In the genomic region with DNA sequence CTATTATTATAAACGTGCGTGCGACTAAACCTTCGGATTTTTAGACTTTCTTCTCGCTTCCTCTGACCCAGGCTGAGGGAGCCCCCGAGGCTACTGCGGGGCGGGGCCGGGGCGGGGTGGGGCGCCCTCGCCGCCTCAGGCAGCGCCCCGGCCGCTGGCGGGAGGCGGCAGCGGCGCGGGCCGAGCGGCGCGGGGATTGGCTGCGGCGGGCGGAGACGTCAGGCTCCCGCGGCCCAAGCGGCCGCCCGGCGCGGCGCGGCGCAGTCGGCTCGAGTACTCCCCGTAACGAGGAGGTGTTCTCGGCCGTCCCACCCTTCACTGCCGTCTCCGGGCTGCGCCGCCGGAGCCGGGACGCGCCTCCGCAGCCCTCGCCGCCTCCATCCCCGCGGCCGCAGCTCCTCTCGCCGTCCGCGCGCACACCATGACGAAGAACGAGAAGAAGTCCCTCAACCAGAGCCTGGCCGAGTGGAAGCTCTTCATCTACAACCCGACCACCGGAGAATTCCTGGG, we compare ENCODE assay signal across 8 cellular contexts. TPM values are rescaled to one million over a fixed set of nuclear protein-coding genes. Genes with fewer than 3 reads are reported as not detected.
DNase-seq lines count a peak whose midpoint lies in the region; ATAC-seq, FAIRE-seq and TF ChIP-seq lines count a peak whose summit lies in the region.

ATP1B3 (plus strand) TSS at position 263 of the 510 bp plus-strand sequence; CDS start at position 422, 159 bp downstream.

- ATAC-seq in CD4-positive, CD25-positive, alpha-beta regulatory T cell (ENCODE audit: low read depth in 2 of 2) = peak; percentile 76 to 80
- ATAC-seq in GM19395 (IDR thresholded peaks at IDR 0.05; ENCODE audit: unreplicated experiment) (peak; percentile 70), HG03521 (IDR thresholded peaks at IDR 0.05; ENCODE audit: unreplicated experiment) (peak; percentile 81)

- H2BK15ac ChIP-seq in H1 (ENCODE audit: low read length) (no peak within 1 kb of the TSS), mesendoderm (replicated peaks; ENCODE audit: low read depth) (peak within 1 kb of the TSS; percentile 74)

- peaks cover 31% of the 10 kb centered on the region for H3K4me1 ChIP-seq in CD4-positive, CD25-positive, alpha-beta regulatory T cell (ENCODE audit: control insufficient read depth, insufficient read depth, low read length, poor library complexity, severe bottlenecking)
- H3K4me1 ChIP-seq in H1 (replicated peaks in 1 of 4; ENCODE audit: control insufficient read depth in 3 of 4, insufficient read depth in 4 of 4, low read length in 3 of 4) (peaks cover 0 to 3% (median 0%) of the 10 kb centered on the region in 4 experiments; a peak in 1 of 7 replicates), mesendoderm (ENCODE audit: control insufficient read depth, low read depth, low read length) (no peaks in the 10 kb centered on the region)

- TF ChIP-seq EP300 in H1 (IDR thresholded peaks at IDR 0.05; ENCODE audit: borderline replicate concordance in 1 of 2, low read depth in 2 of 2, low read length in 2 of 2) = no peak

- H3K36me3 Mint-ChIP-seq in CD4-positive, CD25-positive, alpha-beta regulatory T cell = no peaks in the 10 kb centered on the region

- peak within 1 kb of the TSS; percentile 92 for H3K4me3 ChIP-seq in CD4-positive, CD25-positive, alpha-beta regulatory T cell (ENCODE audit: low read depth, low read length)
- H3K4me3 ChIP-seq in H1 (ENCODE audit: extremely low read depth in 1 of 4, insufficient read depth in 2 of 4, low read depth in 3 of 4, low read length in 4 of 4) = peak within 1 kb of the TSS; percentile 74 to 97 (median 76)
- peak within 1 kb of the TSS; percentile 97 for H3K4me3 ChIP-seq in mesendoderm (ENCODE audit: low read length)

- H3K18ac ChIP-seq in H1 (ENCODE audit: extremely low read depth, low read length) (peak within 1 kb of the TSS; percentile 62; the same call in 1 of the 2 replicates), mesendoderm (ENCODE audit: low read length) (peak within 1 kb of the TSS; percentile 99)

- CTCF ChIA-PET in activated CD8-positive, alpha-beta memory T cell treated with anti-CD3 and anti-CD28 coated beads for 36 hours (lab: Charles Lee) = interaction anchor here (1.0 to 1.1 kb wide), 2 partner anchors 79 to 138 kb away, joined by 3 to 5 read pairs; partner anchors contain the start of gene RNF7
- CTCF ChIA-PET in H1 (lab: Charles Lee; ENCODE audit: partially characterized antibody) = interaction anchor here (0.7 to 2.0 kb wide), 5 partner anchors 14 to 138 kb away, joined by 3 to 6 read pairs (median 3); partner anchors contain the start of gene RNF7

- H3K14ac ChIP-seq in H1 (ENCODE audit: insufficient read length) = peak within 1 kb of the TSS; percentile 28

- H3K4me3 Mint-ChIP-seq in CD4-positive, CD25-positive, alpha-beta regulatory T cell = peak within 1 kb of the TSS; percentile 89 to 97 (median 96)

- H3K56ac ChIP-seq in H1 (replicated peaks; ENCODE audit: insufficient read length, low read depth, low read length) (peak within 1 kb of the TSS; percentile 46), mesendoderm (ENCODE audit: low read length) (peak within 1 kb of the TSS; percentile 92)

- H3K9ac ChIP-seq in H1 (replicated peaks in 1 of 4; ENCODE audit: extremely low read depth in 1 of 4, low read depth in 3 of 4, low read length in 3 of 4) = peak within 1 kb of the TSS; percentile 79 to 99 (median 88)
- peak within 1 kb of the TSS; percentile 91 for H3K9ac ChIP-seq in mesendoderm (ENCODE audit: low read length)

- H3K23me2 ChIP-seq in H1 (ENCODE audit: low read depth, low read length) = peaks cover 7% of the 10 kb centered on the region

- H3K9me3 Mint-ChIP-seq in CD4-positive, CD25-positive, alpha-beta regulatory T cell = no peaks in the 10 kb centered on the region

- peaks cover 28 to 49% (median 39%) of the 10 kb centered on the region in 4 donors for H3K4me1 Mint-ChIP-seq in CD4-positive, CD25-positive, alpha-beta regulatory T cell

- H4K5ac ChIP-seq in H1 (ENCODE audit: insufficient read length, low read depth, low read length) (peak within 1 kb of the TSS; percentile 83), mesendoderm (ENCODE audit: low read length) (no peak within 1 kb of the TSS)

- DNase-seq in CD4-positive, CD25-positive, alpha-beta regulatory T cell = peak; percentile 79 to 89 (median 82)
- peak; percentile 43 for DNase-seq in NCI-H82 treated with DMSO at 0.1 percent for 48 hours (lab: John Stamatoyannopoulos, UW; ENCODE audit: unreplicated experiment)
- peak; percentile 25 to 80 for DNase-seq in H1 (ENCODE audit: low read depth in 1 of 2, low spot score in 2 of 2)
- peak; percentile 82 for DNase-seq in mesendoderm
- peak; percentile 75 for DNase-seq in stimulated activated CD8-positive, alpha-beta memory T cell treated with anti-CD3 and anti-CD28 coated beads, Interleukin-12 subunit alpha, Interleukin-12 subunit beta, amount 100 ng/mL, for 4 hours (ENCODE audit: low read depth)

- H4K8ac ChIP-seq in H1 (ENCODE audit: extremely low read depth, insufficient read depth, low read length) (peak within 1 kb of the TSS; percentile 95), mesendoderm (ENCODE audit: low read depth, low read length) (peak within 1 kb of the TSS; percentile 66)

- peak within 1 kb of the TSS; percentile 89 for H4K91ac ChIP-seq in H1 (replicated peaks; ENCODE audit: insufficient read length, low read length)

- H2BK5ac ChIP-seq in H1 (ENCODE audit: low read depth, low read length) (0 out of 2 replicates have a peak within 1 kb of the TSS, but pooled peaks have one; percentile 44), mesendoderm (ENCODE audit: low read length) (peak within 1 kb of the TSS; percentile 35)

- no peaks in the 10 kb centered on the region for H3K9me3 ChIP-seq in CD4-positive, CD25-positive, alpha-beta regulatory T cell (ENCODE audit: control insufficient read depth in 2 of 2, low read length in 2 of 2)
- H3K9me3 ChIP-seq in H1 (ENCODE audit: insufficient read depth in 2 of 2, low read depth in 1 of 2, low read length in 1 of 2) = no peaks in the 10 kb centered on the region

- H2AK5ac ChIP-seq in H1 (ENCODE audit: low read depth, low read length) = no peak within 1 kb of the TSS
- H2AK5ac ChIP-seq in mesendoderm (ENCODE audit: low read length) = no peak within 1 kb of the TSS

- no peak within 1 kb of the TSS for H2BK120ac ChIP-seq in H1 (replicated peaks; ENCODE audit: low read depth, low read length)
- H2BK120ac ChIP-seq in mesendoderm (ENCODE audit: low read depth, low read length) = peak within 1 kb of the TSS; percentile 83

- no peak within 1 kb of the TSS for H3K4ac ChIP-seq in H1 (replicated peaks; ENCODE audit: insufficient read length, low read depth, low read length)
- peak within 1 kb of the TSS; percentile 60 for H3K4ac ChIP-seq in mesendoderm (ENCODE audit: low read depth, low read length)

- H3K4me2 ChIP-seq in H1 (ENCODE audit: insufficient read depth in 1 of 2, low read depth in 2 of 2, low read length in 2 of 2) (peak within 1 kb of the TSS; percentile 51 to 93), mesendoderm (ENCODE audit: low read length) (peak within 1 kb of the TSS; percentile 77)

- H3K36me3 ChIP-seq in CD4-positive, CD25-positive, alpha-beta regulatory T cell (ENCODE audit: control insufficient read depth, insufficient read depth, low read length) = no peaks in the 10 kb centered on the region
- H3K36me3 ChIP-seq in H1 (ENCODE audit: control insufficient read depth in 2 of 4, insufficient read depth in 4 of 4, low read length in 3 of 4) (peaks cover 0 to 7% (median 0%) of the 10 kb centered on the region in 4 experiments; a peak in 2 of 8 replicates), mesendoderm (ENCODE audit: control insufficient read depth, insufficient read depth, low read length) (no peaks in the 10 kb centered on the region)

- POLR2A ChIA-PET in activated CD8-positive, alpha-beta memory T cell treated with anti-CD3 and anti-CD28 coated beads for 36 hours (lab: Charles Lee) = interaction anchor here (0.9 to 3.7 kb wide), 3 partner anchors 24 to 138 kb away, joined by 3 to 25 read pairs (median 12); partner anchors contain the start of gene RNF7
- POLR2A ChIA-PET in H1 (lab: Charles Lee; ENCODE audit: partially characterized antibody) = interaction anchor here (0.7 to 1.7 kb wide), 10 partner anchors 9 to 216 kb away, joined by 3 to 8 read pairs (median 4); partner anchors contain the start of gene GRK7

- H3K27ac Mint-ChIP-seq in CD4-positive, CD25-positive, alpha-beta regulatory T cell = peak within 1 kb of the TSS; percentile 87 to 96 (median 95)

- peaks cover 5 to 8% of the 10 kb centered on the region in 2 experiments for H4K20me1 ChIP-seq in H1 (replicated peaks in 1 of 2; ENCODE audit: control insufficient read depth in 1 of 2, insufficient read depth in 2 of 2, low read length in 2 of 2)

- H3K27ac ChIP-seq in CD4-positive, CD25-positive, alpha-beta regulatory T cell (ENCODE audit: insufficient read depth, low read length, poor library complexity, severe bottlenecking) = peak within 1 kb of the TSS; percentile 91
- H3K27ac ChIP-seq in H1 (ENCODE audit: low read depth, low read length) (peak within 1 kb of the TSS; percentile 60; the same call in 1 of the 2 replicates), mesendoderm (ENCODE audit: low read depth, low read length) (peak within 1 kb of the TSS; percentile 91)

- H3K79me2 ChIP-seq in H1 (ENCODE audit: control insufficient read depth in 1 of 2, insufficient read depth in 2 of 2, low read length in 2 of 2) (peaks cover 9 to 42% of the 10 kb centered on the region in 2 experiments), mesendoderm (ENCODE audit: control insufficient read depth, insufficient read depth, low read length) (peaks cover 38% of the 10 kb centered on the region)

- 1% methylated on average over 38 of the region's 69 CpGs; no CpG with 5 or more reads in 1 of the 2 experiments for WGBS in H1 (ENCODE audit: extremely low coverage in 1 of 2, insufficient coverage in 1 of 2, insufficient read length in 1 of 2, insufficient replicate concordance in 2 of 2, low coverage in 1 of 2, low lambda C conversion rate in 2 of 2, missing lambda C conversion rate in 1 of 2), 2 experiments
- WGBS in mesendoderm (ENCODE audit: extremely low coverage, insufficient coverage, low lambda C conversion rate) = no CpG with 5 or more reads among the region's 69 CpGs

- TF ChIP-seq RAD21 in H1 (IDR thresholded peaks at IDR 0.05 in 1 of 2, conservative IDR thresholded peaks at IDR 0.05 in 1 of 2; ENCODE audit: low read depth in 2 of 2, low read length in 2 of 2) = no peak

- no peak for FAIRE-seq in H1 (lab: Jason Lieb, UNC)

- peak; percentile 75 to 86 for TF ChIP-seq POLR2A in H1 (IDR thresholded peaks at IDR 0.05; ENCODE audit: control extremely low read depth in 1 of 2, low read depth in 2 of 2, low read length in 2 of 2)

- TF ChIP-seq CTCF in H1 (IDR thresholded peaks at IDR 0.05; ENCODE audit: control extremely low read depth in 1 of 3, insufficient read depth in 1 of 3, low read depth in 1 of 3, low read length in 3 of 3) = no peak

- H3K23ac ChIP-seq in H1 (ENCODE audit: insufficient read length) = no peak within 1 kb of the TSS
- H3K23ac ChIP-seq in mesendoderm (ENCODE audit: low read length) = peak within 1 kb of the TSS; percentile 85

- peak within 1 kb of the TSS; percentile 27; the same call in 1 of the 2 replicates for H2BK12ac ChIP-seq in H1 (ENCODE audit: low read depth, low read length)

- no peak within 1 kb of the TSS for H2BK20ac ChIP-seq in H1 (ENCODE audit: low read length)

- H3K79me1 ChIP-seq in H1 (ENCODE audit: low read depth, low read length) (peaks cover 2% of the 10 kb centered on the region; the same call in 1 of the 2 replicates), mesendoderm (ENCODE audit: low read length) (peaks cover 4% of the 10 kb centered on the region)

- no peaks in the 10 kb centered on the region for H3K27me3 ChIP-seq in CD4-positive, CD25-positive, alpha-beta regulatory T cell (ENCODE audit: control insufficient read depth, insufficient read depth, low read length)
- H3K27me3 ChIP-seq in H1 (replicated peaks in 1 of 4; ENCODE audit: control insufficient read depth in 3 of 4, extremely low read depth in 1 of 4, insufficient read depth in 3 of 4, low read length in 3 of 4) (no peaks in the 10 kb centered on the region), mesendoderm (ENCODE audit: insufficient read depth, low read length, poor library complexity) (no peaks in the 10 kb centered on the region)

- H2AFZ ChIP-seq in H1 (ENCODE audit: low read length) = peak within 1 kb of the TSS; percentile 91

- peaks cover 11% of the 10 kb centered on the region for H3K27me3 Mint-ChIP-seq in CD4-positive, CD25-positive, alpha-beta regulatory T cell

RNA-seq across cellular contexts. Expression of gene ATP1B3, which starts in this region (rescaled TPM):
- total RNA-seq in CD4-positive, CD25-positive, alpha-beta regulatory T cell = 53.6 TPM
- 100 to 1,000 TPM; 115 to 158 (median 138) TPM for polyA plus RNA-seq in CD4-positive, CD25-positive, alpha-beta regulatory T cell
- 100 to 1,000 TPM; 226 to 235 TPM for total RNA-seq in activated CD8-positive, alpha-beta memory T cell treated with anti-CD3 and anti-CD28 coated beads for 36 hours
- 233 and 250 TPM in 2 replicates for total RNA-seq in H1 (2021; fragmentation: NEBNext Ultra II Directional; extraction: Animal tissue kit (Norgen Biotek cat#: 25700))
- polyA plus RNA-seq in H1 (2011; rRNA removed) = 162 and 342 TPM in 2 replicates
- 243 TPM for polyA plus RNA-seq in H1 (2011; cell fraction: cytosol; rRNA removed)
- 62.7 TPM for polyA plus RNA-seq in H1 (2011; cell fraction: nucleus; rRNA removed)
- 208 to 470 TPM (median 231 TPM) in 4 replicates for polyA plus RNA-seq in H1 (2012, experiment 1 of 2)
- 68.4 TPM for polyA plus RNA-seq in H1 (2012, experiment 2 of 2)
- polyA plus RNA-seq in H1 (2013, experiment 1 of 2) = 292 TPM
- polyA plus RNA-seq in H1 (2013, experiment 2 of 2) = 344 TPM
- 130 and 165 TPM in 2 replicates for polyA minus RNA-seq in H1 (2011; rRNA and poly(A)+ RNA removed)
- polyA minus RNA-seq in H1 (2011; cell fraction: cytosol; rRNA and poly(A)+ RNA removed) = 96.7 TPM
- polyA minus RNA-seq in H1 (2011; cell fraction: nucleus; rRNA and poly(A)+ RNA removed) = 53.9 TPM
- polyA plus RNA-seq in mesendoderm (2013, experiment 1 of 2) = 161 TPM
- 155 TPM for polyA plus RNA-seq in mesendoderm (2013, experiment 2 of 2)

Comparison
In these comparisons a context has a peak if more than half of its experiments do, and no peak if none do; other contexts are left out.
1. Peak in every context shown above with its lines: DNase-seq, ATAC-seq, H3K4me3 ChIP-seq and H3K27ac ChIP-seq.